In genomic region chr3:168051579-168052183, GRCh38 we compare ENCODE assay signal across 10 cellular contexts. TPM values are rescaled to one million over a fixed set of nuclear protein-coding genes. Genes with fewer than 3 reads are reported as not detected.
DNase-seq lines count a peak whose midpoint lies in the region; ATAC-seq, FAIRE-seq and TF ChIP-seq lines count a peak whose summit lies in the region.
"Had no signal": no experiment of that assay in that cellular context is flagged by ENCODE, and none has a peak within 500 bp of the region (broad histone marks: within the 10 kb centered on the region; RNA-seq: fewer than 3 reads in every experiment).

No MANE protein-coding gene starts in this region.

- no peak for TF ChIP-seq CTCF in GM12865 (IDR thresholded peaks at IDR 0.05; ENCODE audit: insufficient read depth, low read depth, low read length, missing control alignments)
- TF ChIP-seq CTCF in LNCaP clone FGC (IDR thresholded peaks at IDR 0.05; ENCODE audit: control insufficient read depth, extremely low read depth, insufficient read depth) = no peak
- no peak for TF ChIP-seq CTCF in left ventricle myocardium inferior (IDR thresholded peaks at IDR 0.05; ENCODE audit: borderline replicate concordance)

- H3K4me3 ChIP-seq in GM12865 (ENCODE audit: low read depth, low read length) (peak overlapping the region; percentile 41), LNCaP clone FGC (ENCODE audit: low read depth, low read length) (no peak overlapping the region), left ventricle myocardium inferior (peak overlapping the region; percentile 53)
- H3K4me3 ChIP-seq: suprapubic skin had no signal

- H3K36me3 Mint-ChIP-seq in activated naive CD4-positive, alpha-beta T cell treated with anti-CD3 and anti-CD28 coated beads, Interleukin-2, amount 50 U/mL, for 72 hours = no peaks in the 10 kb centered on the region

- intact Hi-C loops in left ventricle myocardium inferior (cut with micrococcal nuclease) = no loop called here

- FAIRE-seq in RCC 7860 (lab: Jason Lieb, UNC) = no peak

- H3K27ac Mint-ChIP-seq in activated naive CD4-positive, alpha-beta T cell treated with anti-CD3 and anti-CD28 coated beads, Interleukin-2, amount 50 U/mL, for 72 hours = no peak overlapping the region

- peaks cover 60% of the 10 kb centered on the region for H3K4me1 ChIP-seq in left ventricle myocardium inferior

- no peaks in the 10 kb centered on the region for H3K27me3 ChIP-seq in left ventricle myocardium inferior (ENCODE audit: low read depth)
- H3K27me3 ChIP-seq: suprapubic skin had no signal

- ATAC-seq in GM21619 (IDR thresholded peaks at IDR 0.05; ENCODE audit: unreplicated experiment) = peak; percentile 47
- ATAC-seq in activated naive CD4-positive, alpha-beta T cell treated with anti-CD3 and anti-CD28 coated beads, Interleukin-2, amount 50 U/mL, for 72 hours = no peak

- no peaks in the 10 kb centered on the region for H3K36me3 ChIP-seq in left ventricle myocardium inferior
- H3K36me3 ChIP-seq: suprapubic skin had no signal

- peaks cover 5 to 6% of the 10 kb centered on the region in 2 donors for H3K9me3 Mint-ChIP-seq in activated naive CD4-positive, alpha-beta T cell treated with anti-CD3 and anti-CD28 coated beads, Interleukin-2, amount 50 U/mL, for 72 hours

- DNase-seq in GM12865 (ENCODE audit: low read depth) (peak; percentile 50), LNCaP clone FGC (ENCODE audit: low read depth) (peak; percentile 37), left ventricle myocardium inferior (no peak), SKM-1 treated with dmso at 0.1 percent for 144 hours (lab: John Stamatoyannopoulos, UW; ENCODE audit: unreplicated experiment) (no peak), RCC 7860 (ENCODE audit: low spot score) (no peak), Kasumi-1 (lab: John Stamatoyannopoulos, UW) (no peak)
- no peak for DNase-seq in activated naive CD4-positive, alpha-beta T cell treated with anti-CD3 and anti-CD28 coated beads, Interleukin-2, amount 50 U/mL, for 72 hours (ENCODE audit: low spot score in 2 of 2)
- DNase-seq: activated T-cell treated with anti-CD3 and anti-CD28 coated beads, Interleukin-2, amount 50 U/mL, for 1 hour had no signal

- peak overlapping the region; percentile 71 for H3K27ac ChIP-seq in left ventricle myocardium inferior (replicated peaks)
- H3K27ac ChIP-seq: suprapubic skin had no signal

- peaks cover 5% of the 10 kb centered on the region for H3K9me3 ChIP-seq in left ventricle myocardium inferior (replicated peaks)
- H3K9me3 ChIP-seq: suprapubic skin had no signal

RNA-seq across cellular contexts. Expression of gene GOLIM4, which starts 44.0 kb away (rescaled TPM):
- total RNA-seq in left ventricle myocardium inferior = 74.8 TPM
- 1 to 10 TPM; 1.6 to 4.2 TPM for total RNA-seq in activated naive CD4-positive, alpha-beta T cell treated with anti-CD3 and anti-CD28 coated beads, Interleukin-2, amount 50 U/mL, for 72 hours

Comparison
In these comparisons a context has a peak if more than half of its experiments do, and no peak if none do; other contexts are left out.
1. DNase-seq: peak in GM12865 (single experiment) and LNCaP clone FGC (single experiment); none in left ventricle myocardium inferior (single experiment), SKM-1 treated with dmso at 0.1 percent for 144 hours (single experiment), RCC 7860 (single experiment), activated naive CD4-positive, alpha-beta T cell treated with anti-CD3 and anti-CD28 coated beads, Interleukin-2, amount 50 U/mL, for 72 hours (0 of 2) and Kasumi-1 (0 of 2).
2. RNA of gene GOLIM4, which starts 44.0 kb away (total RNA-seq): 74.8 TPM in left ventricle myocardium inferior (single experiment); 1.6 to 4.2 TPM in activated naive CD4-positive, alpha-beta T cell treated with anti-CD3 and anti-CD28 coated beads, Interleukin-2, amount 50 U/mL, for 72 hours; every median in the first group is over 10 times any median in the second.